ENCODE assay signal across 25 cellular contexts in the genomic region with DNA sequence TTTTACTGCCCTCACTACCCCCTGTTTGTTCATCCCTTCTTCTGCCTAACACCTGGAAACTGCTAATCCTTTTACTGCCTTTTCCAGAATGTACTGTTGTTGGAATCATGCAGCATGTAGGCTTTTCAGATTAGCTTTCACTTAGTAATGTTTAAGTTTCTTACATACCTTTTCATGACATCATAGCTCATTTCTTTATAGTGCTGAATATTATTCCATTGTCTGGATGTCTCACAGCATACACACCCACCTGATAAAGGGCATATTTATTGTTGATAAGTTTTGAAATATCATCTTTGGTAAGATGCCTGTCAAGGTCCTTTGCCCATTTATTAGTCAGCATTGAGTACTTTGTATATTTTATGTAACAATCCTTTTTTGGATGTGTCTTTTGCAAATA.
"Had no signal": no experiment of that assay in that cellular context is flagged by ENCODE, and none has a peak within 500 bp of the region (broad histone marks: within the 10 kb centered on the region; RNA-seq: fewer than 3 reads in every experiment).

No MANE protein-coding gene starts in this region.

- H3K9me3 ChIP-seq: left ventricle myocardium inferior, pancreas, prostate gland, sigmoid colon, tibial nerve, uterus had no signal

- H3K4me1 ChIP-seq: pancreas, prostate gland, sigmoid colon, spleen, tibial nerve, uterus had no signal

- H3K36me3 ChIP-seq: left ventricle myocardium inferior, pancreas, prostate gland, sigmoid colon, spleen, tibial nerve, uterus had no signal

- DNase-seq: hippocampal formation; kidney; left ventricle myocardium inferior; mesendoderm; naive thymus-derived CD4-positive, alpha-beta T cell; nucleus accumbens; pancreas; posterior cingulate gyrus; retina; right cardiac atrium; sigmoid colon; small intestine; spleen; stimulated activated CD4-positive, alpha-beta T cell treated with anti-CD3 and anti-CD28 coated beads, Interleukin-2, amount 100 ng/mL, for 48 hours; stimulated activated CD4-positive, alpha-beta T cell treated with anti-CD3 and anti-CD28 coated beads, Interleukin-4, amount 100 ng/mL, for 4 hours; stimulated activated CD8-positive, alpha-beta memory T cell treated with anti-CD3 and anti-CD28 coated beads, Interleukin-4, amount 100 ng/mL, for 48 hours; stimulated activated naive CD4-positive, alpha-beta T cell treated with Interleukin-2 at 50 U/mL for 16 hours; stimulated activated naive CD8-positive, alpha-beta T cell treated with anti-CD3 and anti-CD28 coated beads, Interleukin-15, amount 100 ng/mL, for 72 hours; substantia nigra; uterus had no signal

- H3K4me3 ChIP-seq: left ventricle myocardium inferior, lung, pancreas, prostate gland, sigmoid colon, spleen, tibial nerve, uterus had no signal

- ATAC-seq: naive thymus-derived CD4-positive, alpha-beta T cell; natural killer cell treated with Interleukin-12 subunit alpha and Interleukin-12 subunit beta and Interleukin-15 and Interleukin-18, amount 100 ng/mL, for 72 hours; pancreas; right cardiac atrium; stimulated activated memory B cell treated with anti-CD40 and anti-IgM and Interleukin-4, amounts not matched to agents 10 μg/mL and 1 μg/mL and 100 μg/mL, for 72 hours; stimulated activated naive CD8-positive, alpha-beta T cell treated with anti-CD3 and anti-CD28 coated beads, Interleukin-15, amount 100 ng/mL, for 72 hours had no signal

- H3K27me3 ChIP-seq: sigmoid colon, spleen, tibial nerve, uterus had no signal

- H3K27ac ChIP-seq: left ventricle myocardium inferior, pancreas, prostate gland, sigmoid colon, spleen, tibial nerve, uterus had no signal
